Comparison of ENCODE assay signal across 1 cellular context in the genomic region with DNA sequence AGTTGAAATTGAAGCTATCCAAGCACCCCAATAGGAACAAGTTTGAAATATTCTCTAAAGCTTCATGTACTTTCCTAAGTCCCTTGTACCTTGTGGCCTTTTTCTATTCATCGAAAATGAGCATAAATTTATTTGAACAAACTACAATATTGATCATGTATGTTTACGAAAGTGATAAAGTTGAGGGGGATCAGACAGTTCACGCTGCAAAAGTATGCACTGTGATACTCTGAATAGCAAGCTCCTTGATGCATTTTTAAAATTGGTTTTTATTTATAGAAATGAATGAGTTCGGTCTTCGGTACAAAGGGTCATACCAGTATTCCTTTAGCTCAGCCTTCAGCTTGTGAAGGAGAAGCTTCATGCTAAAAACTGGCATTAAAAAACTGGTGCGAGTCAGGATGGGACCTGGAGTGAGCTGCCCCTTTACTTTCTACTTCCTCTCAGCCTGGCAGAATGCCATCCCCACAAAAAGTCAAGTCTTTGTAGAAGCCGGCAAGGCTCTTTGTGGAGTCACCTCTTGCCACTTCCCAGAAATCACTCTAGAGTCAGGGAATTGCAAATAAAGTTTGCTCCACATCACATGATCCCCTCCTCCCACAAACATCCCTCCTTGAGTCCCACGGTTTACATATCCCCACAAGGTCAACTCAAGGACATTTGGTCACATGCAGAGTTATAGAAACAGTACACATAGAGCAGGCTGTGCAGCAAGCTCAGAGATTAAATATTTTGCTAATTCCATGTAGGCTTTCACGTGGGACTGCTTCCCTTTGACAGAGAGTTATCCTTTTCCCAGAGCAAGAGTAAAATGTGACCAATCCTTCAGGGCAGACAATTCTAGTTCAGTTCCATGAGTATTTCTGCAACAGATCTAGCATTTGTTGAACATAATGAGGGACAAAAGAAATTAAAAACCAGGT.
TF ChIP-seq lines count a peak whose summit lies in the region.

No MANE protein-coding gene starts in this region.

TF ChIP-seq in HepG2, 621 proteins besides CTCF, POLR2A, EP300 and RAD21 (continued from another document and continues in another):
- TF ChIP-seq CENPX (CRISPR knock-in tag; IDR thresholded peaks at IDR 0.05) (no peak), TCF7L2 (IDR thresholded peaks at IDR 0.05; ENCODE audit: low read depth, low read length) (peak; percentile 85), ZNF709 (CRISPR knock-in tag; IDR thresholded peaks at IDR 0.05) (no peak), ZNF484 (CRISPR knock-in tag; IDR thresholded peaks at IDR 0.05; ENCODE audit: borderline replicate concordance, low read depth) (no peak), CHD2 (IDR thresholded peaks at IDR 0.05; ENCODE audit: low read depth, low read length) (no peak), SMC3 (IDR thresholded peaks at IDR 0.05; ENCODE audit: low read length) (peak; percentile 54), REST (IDR thresholded peaks at IDR 0.05; ENCODE audit: borderline replicate concordance in 1 of 2, low read depth in 1 of 2, low read length in 2 of 2) (peak in 1 of 2 experiments; percentile 65; a peak in 1 of 4 replicates), GMEB1 (CRISPR knock-in tag; IDR thresholded peaks at IDR 0.05; ENCODE audit: borderline replicate concordance) (0 out of 2 replicates have a peak, but pooled peaks have one; percentile 37), FOXK1 (CRISPR knock-in tag; IDR thresholded peaks at IDR 0.05; ENCODE audit: borderline replicate concordance, low read depth) (peak; percentile 96), NKX3-1 (CRISPR knock-in tag; IDR thresholded peaks at IDR 0.05) (no peak; the same call in 1 of the 2 replicates), GATAD2A (CRISPR knock-in tag; IDR thresholded peaks at IDR 0.05) (peak; percentile 100), REXO4 (CRISPR knock-in tag; IDR thresholded peaks at IDR 0.05; ENCODE audit: borderline replicate concordance) (no peak), RORA (CRISPR knock-in tag; IDR thresholded peaks at IDR 0.05) (no peak), WIZ (CRISPR knock-in tag; IDR thresholded peaks at IDR 0.05) (no peak), SRSF4 (IDR thresholded peaks at IDR 0.05; ENCODE audit: low read depth, low read length, poor library complexity, severe bottlenecking) (no peak), TBX2 (CRISPR knock-in tag; IDR thresholded peaks at IDR 0.05; ENCODE audit: borderline replicate concordance) (peak; percentile 95), ZNF101 (CRISPR knock-in tag; IDR thresholded peaks at IDR 0.05; ENCODE audit: borderline replicate concordance, low read depth) (no peak), CBX5 (CRISPR knock-in tag; IDR thresholded peaks at IDR 0.05; ENCODE audit: borderline replicate concordance) (peak; percentile 90; the same call in 1 of the 2 replicates), MTF1 (CRISPR knock-in tag; IDR thresholded peaks at IDR 0.05) (no peak), MIER3 (CRISPR knock-in tag; IDR thresholded peaks at IDR 0.05; ENCODE audit: borderline replicate concordance) (peak; percentile 97; the same call in 1 of the 2 replicates), JUNB (CRISPR knock-in tag; IDR thresholded peaks at IDR 0.05; ENCODE audit: borderline replicate concordance) (no peak), HBP1 (CRISPR knock-in tag; IDR thresholded peaks at IDR 0.05; ENCODE audit: low read depth) (no peak), RFXAP (CRISPR knock-in tag; IDR thresholded peaks at IDR 0.05; ENCODE audit: borderline replicate concordance) (no peak; the same call in 1 of the 2 replicates), SOX13 (IDR thresholded peaks at IDR 0.05) (peak; percentile 94), SOX13 (CRISPR knock-in tag; conservative IDR thresholded peaks at IDR 0.05 in 1 of 2, IDR thresholded peaks at IDR 0.05 in 1 of 2) (peak in 1 of 2 experiments; percentile 99; a peak in 2 of 4 replicates), ZNF75D (CRISPR knock-in tag; IDR thresholded peaks at IDR 0.05; ENCODE audit: borderline replicate concordance) (no peak), CREB1 (IDR thresholded peaks at IDR 0.05) (no peak), CREB1 (CRISPR knock-in tag; IDR thresholded peaks at IDR 0.05) (peak; percentile 77), ZNF768 (CRISPR knock-in tag; IDR thresholded peaks at IDR 0.05) (no peak), MED8 (CRISPR knock-in tag; IDR thresholded peaks at IDR 0.05; ENCODE audit: insufficient replicate concordance) (peak; percentile 81), ZC3H4 (CRISPR knock-in tag; IDR thresholded peaks at IDR 0.05; ENCODE audit: borderline replicate concordance) (no peak), SNAI1 (CRISPR knock-in tag; IDR thresholded peaks at IDR 0.05; ENCODE audit: borderline replicate concordance) (no peak), STAT5B (CRISPR knock-in tag; IDR thresholded peaks at IDR 0.05) (no peak), GATAD1 (CRISPR knock-in tag; IDR thresholded peaks at IDR 0.05) (peak; percentile 79), SALL1 (CRISPR knock-in tag; IDR thresholded peaks at IDR 0.05) (peak; percentile 96), BORCS8-MEF2B (CRISPR knock-in tag; IDR thresholded peaks at IDR 0.05) (0 out of 2 replicates have a peak, but pooled peaks have one; percentile 57), ZFY (CRISPR knock-in tag; IDR thresholded peaks at IDR 0.05) (no peak), RARG (CRISPR knock-in tag; IDR thresholded peaks at IDR 0.05; ENCODE audit: low read depth) (no peak), HNRNPLL (IDR thresholded peaks at IDR 0.05; ENCODE audit: low read depth, low read length, poor library complexity, severe bottlenecking) (no peak), RXRB (CRISPR knock-in tag; IDR thresholded peaks at IDR 0.05; ENCODE audit: borderline replicate concordance) (peak; percentile 98), ZNF776 (CRISPR knock-in tag; IDR thresholded peaks at IDR 0.05) (no peak), MZF1 (CRISPR knock-in tag; IDR thresholded peaks at IDR 0.05; ENCODE audit: borderline replicate concordance) (no peak), ZNF431 (CRISPR knock-in tag; IDR thresholded peaks at IDR 0.05; ENCODE audit: borderline replicate concordance, low read depth) (no peak), ZNF83 (CRISPR knock-in tag; IDR thresholded peaks at IDR 0.05; ENCODE audit: borderline replicate concordance) (no peak), PHF21A (CRISPR knock-in tag; IDR thresholded peaks at IDR 0.05) (peak; percentile 49)
- TF ChIP-seq, protein P1, sequence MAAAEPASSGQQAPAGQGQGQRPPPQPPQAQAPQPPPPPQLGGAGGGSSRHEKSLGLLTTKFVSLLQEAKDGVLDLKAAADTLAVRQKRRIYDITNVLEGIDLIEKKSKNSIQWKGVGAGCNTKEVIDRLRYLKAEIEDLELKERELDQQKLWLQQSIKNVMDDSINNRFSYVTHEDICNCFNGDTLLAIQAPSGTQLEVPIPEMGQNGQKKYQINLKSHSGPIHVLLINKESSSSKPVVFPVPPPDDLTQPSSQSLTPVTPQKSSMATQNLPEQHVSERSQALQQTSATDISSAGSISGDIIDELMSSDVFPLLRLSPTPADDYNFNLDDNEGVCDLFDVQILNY (CRISPR knock-in tag; conservative IDR thresholded peaks at IDR 0.05) = no peak
- TF ChIP-seq, protein P2, sequence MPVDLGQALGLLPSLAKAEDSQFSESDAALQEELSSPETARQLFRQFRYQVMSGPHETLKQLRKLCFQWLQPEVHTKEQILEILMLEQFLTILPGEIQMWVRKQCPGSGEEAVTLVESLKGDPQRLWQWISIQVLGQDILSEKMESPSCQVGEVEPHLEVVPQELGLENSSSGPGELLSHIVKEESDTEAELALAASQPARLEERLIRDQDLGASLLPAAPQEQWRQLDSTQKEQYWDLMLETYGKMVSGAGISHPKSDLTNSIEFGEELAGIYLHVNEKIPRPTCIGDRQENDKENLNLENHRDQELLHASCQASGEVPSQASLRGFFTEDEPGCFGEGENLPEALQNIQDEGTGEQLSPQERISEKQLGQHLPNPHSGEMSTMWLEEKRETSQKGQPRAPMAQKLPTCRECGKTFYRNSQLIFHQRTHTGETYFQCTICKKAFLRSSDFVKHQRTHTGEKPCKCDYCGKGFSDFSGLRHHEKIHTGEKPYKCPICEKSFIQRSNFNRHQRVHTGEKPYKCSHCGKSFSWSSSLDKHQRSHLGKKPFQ (CRISPR knock-in tag; IDR thresholded peaks at IDR 0.05; ENCODE audit: insufficient replicate concordance) = no peak
- TF ChIP-seq, protein P3, sequence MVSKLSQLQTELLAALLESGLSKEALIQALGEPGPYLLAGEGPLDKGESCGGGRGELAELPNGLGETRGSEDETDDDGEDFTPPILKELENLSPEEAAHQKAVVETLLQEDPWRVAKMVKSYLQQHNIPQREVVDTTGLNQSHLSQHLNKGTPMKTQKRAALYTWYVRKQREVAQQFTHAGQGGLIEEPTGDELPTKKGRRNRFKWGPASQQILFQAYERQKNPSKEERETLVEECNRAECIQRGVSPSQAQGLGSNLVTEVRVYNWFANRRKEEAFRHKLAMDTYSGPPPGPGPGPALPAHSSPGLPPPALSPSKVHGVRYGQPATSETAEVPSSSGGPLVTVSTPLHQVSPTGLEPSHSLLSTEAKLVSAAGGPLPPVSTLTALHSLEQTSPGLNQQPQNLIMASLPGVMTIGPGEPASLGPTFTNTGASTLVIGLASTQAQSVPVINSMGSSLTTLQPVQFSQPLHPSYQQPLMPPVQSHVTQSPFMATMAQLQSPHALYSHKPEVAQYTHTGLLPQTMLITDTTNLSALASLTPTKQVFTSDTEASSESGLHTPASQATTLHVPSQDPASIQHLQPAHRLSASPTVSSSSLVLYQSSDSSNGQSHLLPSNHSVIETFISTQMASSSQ (IDR thresholded peaks at IDR 0.05; ENCODE audit: low read depth) = no peak; the same call in none of the 2 replicates
- TF ChIP-seq, protein P3 (CRISPR knock-in tag; IDR thresholded peaks at IDR 0.05; ENCODE audit: borderline replicate concordance) = peak; percentile 94
